In the genomic region with DNA sequence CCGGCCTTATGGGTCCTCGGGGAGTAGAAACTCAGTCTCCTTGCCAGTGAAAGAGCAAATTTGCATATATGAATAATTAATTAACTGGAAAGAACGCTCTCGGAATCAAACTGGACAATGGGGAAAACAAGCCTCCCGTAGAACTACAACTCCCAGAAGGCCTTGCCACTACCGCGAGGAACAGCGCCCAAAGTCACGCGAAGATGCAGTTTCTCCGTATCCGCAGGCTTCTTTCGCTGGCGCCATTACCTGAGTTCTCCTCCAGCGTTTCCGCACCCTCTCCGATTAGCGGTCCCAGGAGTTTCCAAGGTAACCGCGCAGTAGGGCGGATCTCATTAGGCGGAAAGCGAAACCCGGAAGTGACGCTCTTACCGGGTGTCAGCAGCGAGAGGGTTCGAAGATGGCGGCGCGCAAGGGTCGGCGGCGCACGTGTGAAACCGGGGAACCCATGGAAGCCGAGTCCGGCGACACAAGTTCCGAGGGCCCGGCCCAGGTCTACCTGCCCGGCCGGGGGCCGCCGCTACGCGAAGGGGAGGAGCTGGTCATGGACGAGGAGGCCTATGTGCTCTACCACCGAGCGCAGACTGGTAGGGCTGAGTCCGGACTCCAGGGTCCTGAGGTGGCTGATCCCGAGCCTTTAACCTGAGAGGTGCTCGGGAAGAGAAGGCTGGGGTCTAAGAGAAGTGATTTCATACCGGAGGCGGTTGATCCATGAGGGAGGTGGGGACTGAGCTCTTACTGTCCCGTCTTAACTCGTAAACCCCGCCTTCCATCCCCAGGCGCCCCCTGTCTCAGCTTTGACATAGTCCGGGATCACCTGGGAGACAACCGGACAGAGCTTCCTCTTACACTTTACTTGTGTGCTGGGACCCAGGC, we compare ENCODE assay signal across 8 cellular contexts. TPM values are rescaled to one million over a fixed set of nuclear protein-coding genes. Genes with fewer than 3 reads are reported as not detected.
DNase-seq lines count a peak whose midpoint lies in the region; ATAC-seq and TF ChIP-seq lines count a peak whose summit lies in the region.

A gene (plus strand): TSS at position 378 of the 876 bp plus-strand sequence. CDS start 23 bp downstream, at position 401.

- no peaks in the 10 kb centered on the region for H3K36me3 ChIP-seq in uterus

- ATAC-seq in HG02943 (IDR thresholded peaks at IDR 0.05; ENCODE audit: low read depth, unreplicated experiment) (peak; percentile 80), right cardiac atrium (peak; percentile 91 to 94)

- under 1% methylated on average over 61 of the region's 61 CpGs for WGBS in right cardiac atrium

- TF ChIP-seq POLR2A in GM15510 (IDR thresholded peaks at IDR 0.05; ENCODE audit: borderline replicate concordance, extremely low read depth, insufficient read length) (peak; percentile 75), uterus (IDR thresholded peaks at IDR 0.05) (peak; percentile 37 to 59)

- no peak for TF ChIP-seq CTCF in uterus (IDR thresholded peaks at IDR 0.05)

- H3K9me3 ChIP-seq in right cardiac atrium (ENCODE audit: control insufficient read depth, low read length) = no peaks in the 10 kb centered on the region
- H3K9me3 ChIP-seq in uterus = no peaks in the 10 kb centered on the region

- no peaks in the 10 kb centered on the region for H3K4me1 ChIP-seq in right cardiac atrium (ENCODE audit: control insufficient read depth, insufficient read depth, low read length)
- no peaks in the 10 kb centered on the region for H3K4me1 ChIP-seq in uterus

- peak; percentile 90 for DNase-seq in NCI-H187 treated with DMSO at 0.1 percent for 48 hours (lab: John Stamatoyannopoulos, UW)
- peak; percentile 42 to 95 (median 86) for DNase-seq in anterior cingulate cortex (lab: John Stamatoyannopoulos, UW)
- peak; percentile 93 to 95 (median 93) for DNase-seq in right cardiac atrium
- DNase-seq in pulmonary artery endothelial cell (ENCODE audit: low read depth, low spot score) = peak; percentile 89
- peak; percentile 90 to 94 for DNase-seq in uterus

- no peaks in the 10 kb centered on the region for H3K27me3 ChIP-seq in right cardiac atrium (ENCODE audit: control insufficient read depth, insufficient read depth)
- peaks cover 0 to 2% of the 10 kb centered on the region in 2 donors for H3K27me3 ChIP-seq in uterus

- H3K4me3 ChIP-seq in right cardiac atrium (ENCODE audit: low read length) = peak within 1 kb of the TSS; percentile 91
- peak within 1 kb of the TSS; percentile 87 to 96 for H3K4me3 ChIP-seq in uterus

- H3K27ac ChIP-seq in right cardiac atrium (ENCODE audit: low read length) = peak within 1 kb of the TSS; percentile 99
- peak within 1 kb of the TSS; percentile 87 to 91 for H3K27ac ChIP-seq in uterus

- intact Hi-C loops in T-helper 2 cell treated with Interferon-gamma antibody and Interleukin-4, amounts not matched to agents 100 ng/mL and 5 ng/mL, for 36 hours (cut with micrococcal nuclease) = loop anchor here (1.0 to 10.0 kb wide), 6 partner anchors 23 to 277 kb away; a partner anchor contains a TSS
- intact Hi-C loops in right cardiac atrium (cut with DNase I) = no loop called here
- intact Hi-C loops in uterus (cut with DNase I; ENCODE audit: low total_unique reads) = loop anchor here (10.0 kb wide), 1 partner anchor 51 kb away; a partner anchor contains a TSS

RNA-seq across cellular contexts. Expression of the gene that starts here (rescaled TPM):
- total RNA-seq in T-helper 2 cell treated with Interferon-gamma antibody and Interleukin-4, amounts not matched to agents 100 ng/mL and 5 ng/mL, for 36 hours = 49.9 TPM in 2 replicates
- total RNA-seq in right cardiac atrium = 10 to 100 TPM; 16.0 to 20.4 (median 17.3) TPM
- polyA plus RNA-seq in right cardiac atrium = 7.2 TPM
- total RNA-seq in pulmonary artery endothelial cell = 35.5 and 64.0 TPM in 2 replicates
- 10 to 100 TPM in 2 of 4 donors, 1 to 10 TPM in 2; 7.7 to 33.8 (median 21.3) TPM for total RNA-seq in uterus

Comparison
In these comparisons a context has a peak if more than half of its experiments do, and no peak if none do; other contexts are left out.
1. Peak in every context shown above with its lines: DNase-seq, ATAC-seq, H3K4me3 ChIP-seq and H3K27ac ChIP-seq.
2. intact Hi-C loops: an anchor here in T-helper 2 cell treated with Interferon-gamma antibody and Interleukin-4, amounts not matched to agents 100 ng/mL and 5 ng/mL, for 36 hours (1.0 to 10.0 kb wide) and uterus (10.0 kb wide); none called in right cardiac atrium.